19 cellular contexts compared by ENCODE assay signal in genomic region chr1:46044116-46044515, GRCh38.
DNase-seq lines count a peak whose midpoint lies in the region; ATAC-seq and TF ChIP-seq lines count a peak whose summit lies in the region.
"Had no signal": no experiment of that assay in that cellular context is flagged by ENCODE, and none has a peak within 500 bp of the region (broad histone marks: within the 10 kb centered on the region; RNA-seq: fewer than 3 reads in every experiment).

No MANE protein-coding gene starts in this region.

- H3K9me3 ChIP-seq in HUES6 (ENCODE audit: control insufficient read depth, insufficient read depth, low read depth, low read length): no peaks in the 10 kb centered on the region
- H3K9me3 ChIP-seq in sigmoid colon: no peaks in the 10 kb centered on the region
- H3K9me3 ChIP-seq: A549 had no signal

- no peak for TF ChIP-seq POLR2A in sigmoid colon (IDR thresholded peaks at IDR 0.05)

- peak overlapping the region; percentile 16 for H3K9ac ChIP-seq in HUES6 (ENCODE audit: low read length)
- H3K9ac ChIP-seq: KMS-11 had no signal

- TF ChIP-seq EP300 in sigmoid colon (IDR thresholded peaks at IDR 0.05): no peak

- H3K4me1 ChIP-seq in HUES6 (ENCODE audit: control insufficient read depth, insufficient read depth, low read length): peaks cover 33% of the 10 kb centered on the region
- peaks cover 0 to 6% (median 0%) of the 10 kb centered on the region in 4 donors for H3K4me1 ChIP-seq in sigmoid colon
- H3K4me1 ChIP-seq: A549 had no signal

- no peaks in the 10 kb centered on the region for H3K9me3 Mint-ChIP-seq in WTC11
- H3K9me3 Mint-ChIP-seq: CD8-positive, alpha-beta memory T cell; GM23338 had no signal

- intact Hi-C loops in sigmoid colon (cut with DNase I): no loop called here

- peak overlapping the region; percentile 42; the same call in 1 of the 2 replicates for H3K27ac ChIP-seq in HUES6 (ENCODE audit: low read depth, low read length)
- no peak overlapping the region for H3K27ac ChIP-seq in sigmoid colon
- H3K27ac ChIP-seq: A549, KMS-11 had no signal

- no peak overlapping the region for H3K27ac Mint-ChIP-seq in WTC11
- H3K27ac Mint-ChIP-seq: CD8-positive, alpha-beta memory T cell; GM23338 had no signal

- no peak for DNase-seq in WTC11 (ENCODE audit: low spot score)
- DNase-seq in sigmoid colon: peak; percentile 21
- no peak for DNase-seq in T-helper 2 cell
- DNase-seq: CD8-positive, alpha-beta memory T cell; DMS53; EL; NCI-H1417 treated with DMSO at 0.1 percent for 48 hours; NCI-H1930; NCI-H226; NCI-H526 had no signal

- H3K27me3 ChIP-seq in HUES6 (ENCODE audit: control insufficient read depth, insufficient read depth, low read length): no peaks in the 10 kb centered on the region
- H3K27me3 ChIP-seq in sigmoid colon: no peaks in the 10 kb centered on the region

- peaks cover 7% of the 10 kb centered on the region for H3K27me3 Mint-ChIP-seq in WTC11 (ENCODE audit: low read depth)

- 76 to 88% methylated on average over 5 of the region's 5 CpGs for WGBS in sigmoid colon, 2 donors

- CTCF ChIA-PET in WTC11 (lab: Charles Lee): interaction anchor here (0.6 to 2.0 kb wide), 7 partner anchors 9 to 203 kb away, joined by 3 to 15 read pairs (median 3); no protein-coding TSS in a partner anchor

- H3K4me3 ChIP-seq in GM08714 (ENCODE audit: low read length) (peak overlapping the region; percentile 16; the same call in 1 of the 2 replicates), HUES6 (ENCODE audit: low read depth, low read length) (no peak overlapping the region), sigmoid colon (no peak overlapping the region)
- H3K4me3 ChIP-seq: A549 had no signal

- TF ChIP-seq CTCF in WTC11 (IDR thresholded peaks at IDR 0.05): no peak
- TF ChIP-seq CTCF in sigmoid colon (IDR thresholded peaks at IDR 0.05): no peak

- POLR2A ChIA-PET in WTC11 (lab: Charles Lee): interaction anchor here (0.6 to 1.2 kb wide), 2 partner anchors 134 to 155 kb away, joined by 3 to 6 read pairs; no protein-coding TSS in a partner anchor

- no peak overlapping the region for H3K4me3 Mint-ChIP-seq in WTC11
- H3K4me3 Mint-ChIP-seq: CD8-positive, alpha-beta memory T cell had no signal

- peaks cover 23% of the 10 kb centered on the region for H3K4me1 Mint-ChIP-seq in WTC11

- no peaks in the 10 kb centered on the region; the same call in 1 of the 2 replicates for H3K36me3 Mint-ChIP-seq in WTC11
- H3K36me3 Mint-ChIP-seq: CD8-positive, alpha-beta memory T cell had no signal

- no peaks in the 10 kb centered on the region; the same call in 1 of the 2 replicates for H3K36me3 ChIP-seq in HUES6 (ENCODE audit: control insufficient read depth, insufficient read depth, low read length)
- H3K36me3 ChIP-seq in sigmoid colon: no peaks in the 10 kb centered on the region

- ATAC-seq in WTC11 (no peak), HG02938 (IDR thresholded peaks at IDR 0.05; ENCODE audit: unreplicated experiment) (no peak)
- no peak for ATAC-seq in activated CD4-positive, CD25-positive, alpha-beta regulatory T cell treated with anti-CD3 and anti-CD28 coated beads, Interleukin-2, amount 50 U/mL, for 24 hours
- ATAC-seq: A549, HCT116, Right ventricle myocardium inferior had no signal

TF ChIP-seq in WTC11, 78 proteins besides CTCF, POLR2A, EP300 and RAD21:
- TF ChIP-seq MLX (CRISPR knock-in tag; IDR thresholded peaks at IDR 0.05): no peak
- peak; percentile 96 for TF ChIP-seq ZNF121 (CRISPR knock-in tag; IDR thresholded peaks at IDR 0.05)
- TF ChIP-seq FOXP1 (CRISPR knock-in tag; IDR thresholded peaks at IDR 0.05; ENCODE audit: borderline replicate concordance): no peak
- TF ChIP-seq GTF2I (CRISPR knock-in tag; conservative IDR thresholded peaks at IDR 0.05): 0 out of 2 replicates have a peak, but pooled peaks have one; percentile 43
